Comparison of ENCODE assay signal across 8 cellular contexts in the genomic region with DNA sequence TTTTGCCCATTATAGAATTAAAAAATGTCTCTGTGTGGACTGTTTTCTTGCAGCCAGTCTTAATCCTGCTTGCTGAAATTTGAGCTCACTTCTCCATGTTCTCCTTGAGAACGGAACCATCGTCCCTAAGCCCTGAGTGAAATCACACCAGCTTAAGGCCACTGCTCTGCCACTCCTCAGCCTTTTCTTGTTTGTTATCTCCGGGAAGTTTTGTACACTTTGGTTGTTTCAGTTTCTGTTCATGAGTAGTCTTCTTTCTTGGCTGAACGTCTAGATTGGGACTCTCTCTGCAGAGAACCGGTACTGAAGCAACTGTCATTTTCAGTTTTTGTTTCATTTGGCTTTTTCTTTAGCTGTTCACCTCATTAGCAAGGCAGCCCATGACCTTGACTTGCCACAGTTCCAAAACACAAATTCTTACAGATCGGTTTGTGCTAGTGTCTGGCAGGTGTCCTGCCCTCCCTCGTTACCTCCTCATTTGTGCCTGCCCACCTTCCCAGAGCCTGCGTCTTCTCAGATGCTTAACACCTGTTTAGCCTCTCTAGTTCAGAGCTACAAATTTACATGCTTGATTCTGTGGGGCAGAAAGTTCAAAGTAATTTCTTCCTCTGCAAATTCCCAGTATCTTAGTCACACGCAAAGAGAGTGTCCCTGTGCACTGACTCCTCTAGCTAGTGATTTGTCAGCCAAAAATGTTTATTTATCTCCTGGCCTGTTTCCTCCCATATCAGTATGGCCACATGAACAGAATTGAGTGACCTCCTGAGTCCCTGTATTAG. TPM values are rescaled to one million over a fixed set of nuclear protein-coding genes. Genes with fewer than 3 reads are reported as not detected.
A peak's percentile ranks its signal among the peaks of the same experiment; 100 is the strongest.
DNase-seq lines count a peak whose midpoint lies in the region; ATAC-seq lines count a peak whose summit lies in the region.

No MANE protein-coding gene starts in this region.

- H3K36me3 Mint-ChIP-seq in activated T-cell treated with anti-CD3 and anti-CD28 coated beads, Interleukin-2, amount 50 U/mL, for 24 hours (ENCODE audit: low read depth): peaks cover 5% of the 10 kb centered on the region
- peaks cover 11% of the 10 kb centered on the region for H3K36me3 Mint-ChIP-seq in T-helper 2 cell treated with Interferon-gamma antibody and Interleukin-4, amounts not matched to agents 5 μg/mL and 100 μg/mL, for 36 hours (ENCODE audit: low read depth)

- peak; percentile 92 for ATAC-seq in HG03039 (IDR thresholded peaks at IDR 0.05; ENCODE audit: unreplicated experiment)

- no peaks in the 10 kb centered on the region for H3K9me3 Mint-ChIP-seq in activated T-cell treated with anti-CD3 and anti-CD28 coated beads, Interleukin-2, amount 50 U/mL, for 24 hours
- no peaks in the 10 kb centered on the region for H3K9me3 Mint-ChIP-seq in T-helper 2 cell treated with Interferon-gamma antibody and Interleukin-4, amounts not matched to agents 5 μg/mL and 100 μg/mL, for 36 hours

- H3K27me3 Mint-ChIP-seq in activated T-cell treated with anti-CD3 and anti-CD28 coated beads, Interleukin-2, amount 50 U/mL, for 24 hours: no peaks in the 10 kb centered on the region
- H3K27me3 Mint-ChIP-seq in T-helper 2 cell treated with Interferon-gamma antibody and Interleukin-4, amounts not matched to agents 5 μg/mL and 100 μg/mL, for 36 hours (ENCODE audit: low read depth): no peaks in the 10 kb centered on the region

- H3K4me3 Mint-ChIP-seq in activated T-cell treated with anti-CD3 and anti-CD28 coated beads, Interleukin-2, amount 50 U/mL, for 24 hours: peak overlapping the region; percentile 74
- H3K4me3 Mint-ChIP-seq in T-helper 2 cell treated with Interferon-gamma antibody and Interleukin-4, amounts not matched to agents 5 μg/mL and 100 μg/mL, for 36 hours: peak overlapping the region; percentile 72

- DNase-seq in activated T-cell treated with anti-CD3 and anti-CD28 coated beads, Interleukin-2, amount 50 U/mL, for 24 hours: peak; percentile 75
- DNase-seq in activated T-cell treated with anti-CD3 and anti-CD28 coated beads for 4 hours (no peak), globus pallidus (ENCODE audit: low spot score) (peak; percentile 18), ureter (ENCODE audit: low spot score) (no peak), DMS53 (lab: John Stamatoyannopoulos, UW) (no peak)
- DNase-seq in T-helper 2 cell treated with Interferon-gamma antibody and Interleukin-4, amounts not matched to agents 5 μg/mL and 100 μg/mL, for 36 hours (ENCODE audit: low spot score): peak; percentile 49
- DNase-seq in stimulated activated CD4-positive, alpha-beta T cell treated with anti-CD3 and anti-CD28 coated beads, Interleukin-4, amount 100 ng/mL, for 1 hour: peak; percentile 34

- H3K27ac Mint-ChIP-seq in activated T-cell treated with anti-CD3 and anti-CD28 coated beads, Interleukin-2, amount 50 U/mL, for 24 hours: peak overlapping the region; percentile 97
- peak overlapping the region; percentile 95 for H3K27ac Mint-ChIP-seq in T-helper 2 cell treated with Interferon-gamma antibody and Interleukin-4, amounts not matched to agents 5 μg/mL and 100 μg/mL, for 36 hours

- H3K4me1 Mint-ChIP-seq in activated T-cell treated with anti-CD3 and anti-CD28 coated beads, Interleukin-2, amount 50 U/mL, for 24 hours (ENCODE audit: low read depth): peaks cover 52% of the 10 kb centered on the region
- peaks cover 52% of the 10 kb centered on the region for H3K4me1 Mint-ChIP-seq in T-helper 2 cell treated with Interferon-gamma antibody and Interleukin-4, amounts not matched to agents 5 μg/mL and 100 μg/mL, for 36 hours (ENCODE audit: low read depth)

RNA-seq across cellular contexts. Expression of a gene that starts 12.4 kb away (rescaled TPM):
- 29.1 TPM for total RNA-seq in ureter

RNA-seq across cellular contexts. Expression of a gene that starts 57.3 kb away (rescaled TPM):
- 32.7 TPM for total RNA-seq in ureter

Comparison
In these comparisons a context has a peak if more than half of its experiments do, and no peak if none do; other contexts are left out.
1. DNase-seq: peak in activated T-cell treated with anti-CD3 and anti-CD28 coated beads, Interleukin-2, amount 50 U/mL, for 24 hours (single experiment), T-helper 2 cell treated with Interferon-gamma antibody and Interleukin-4, amounts not matched to agents 5 μg/mL and 100 μg/mL, for 36 hours (single experiment), globus pallidus (single experiment) and stimulated activated CD4-positive, alpha-beta T cell treated with anti-CD3 and anti-CD28 coated beads, Interleukin-4, amount 100 ng/mL, for 1 hour (single experiment); none in activated T-cell treated with anti-CD3 and anti-CD28 coated beads for 4 hours (single experiment), ureter (single experiment) and DMS53 (single experiment).